ENCODE assay signal across 17 cellular contexts in the genomic region with DNA sequence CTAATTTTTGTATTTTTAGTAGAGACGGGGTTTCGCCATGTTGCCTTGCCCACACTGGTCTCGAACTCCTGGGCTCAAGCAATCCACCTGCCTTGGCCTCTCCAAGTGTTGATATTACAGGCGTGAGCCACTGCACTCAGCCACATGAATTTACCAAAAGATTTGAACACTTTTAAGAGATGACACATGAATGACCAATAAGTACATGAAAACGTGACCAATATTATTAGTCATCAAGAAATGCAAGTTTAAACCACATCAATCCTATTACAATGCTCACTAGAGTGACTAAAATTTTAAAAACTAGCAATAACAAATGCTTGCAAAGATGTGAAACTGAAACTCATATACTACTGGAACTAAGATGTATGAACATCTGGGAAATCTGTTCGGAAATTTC.
DNase-seq lines count a peak whose midpoint lies in the region; ATAC-seq and FAIRE-seq lines count a peak whose summit lies in the region.
"Had no signal": no experiment of that assay in that cellular context is flagged by ENCODE, and none has a peak within 500 bp of the region (broad histone marks: within the 10 kb centered on the region; RNA-seq: fewer than 3 reads in every experiment).

No MANE protein-coding gene starts in this region.

- FAIRE-seq in GM19239 (lab: Jason Lieb, UNC): no peak
- FAIRE-seq: A204.1 had no signal

- peak; percentile 73 to 74 for ATAC-seq in activated CD4-positive, CD25-positive, alpha-beta regulatory T cell treated with anti-CD3 and anti-CD28 coated beads, Interleukin-2, amount 50 U/mL, for 24 hours
- ATAC-seq: naive thymus-derived CD4-positive, alpha-beta T cell had no signal

- no peak for DNase-seq in activated CD4-positive, CD25-positive, alpha-beta regulatory T cell treated with anti-CD3 and anti-CD28 coated beads, Interleukin-2, amount 50 U/mL, for 72 hours
- DNase-seq in AG08395 (ENCODE audit: low spot score) (peak; percentile 22), LoVo (ENCODE audit: low spot score) (peak; percentile 37), epithelial cell of prostate (ENCODE audit: low read depth, low spot score) (peak; percentile 40), OCI-M1 (lab: John Stamatoyannopoulos, UW) (no peak), GM19239 (ENCODE audit: insufficient read length, low spot score) (no peak)
- no peak for DNase-seq in activated effector memory CD4-positive, alpha-beta T cell treated with anti-CD3 and anti-CD28 coated beads, Interleukin-2, amount 50 U/mL, for 16 hours
- DNase-seq: CD4-positive, CD25-positive, alpha-beta regulatory T cell; immature natural killer cell; KG1; naive thymus-derived CD4-positive, alpha-beta T cell; NCI-H1436 treated with DMSO at 0.1 percent for 48 hours; NCI-H2227 treated with DMSO at 0.1 percent for 48 hours; SIG-M5; stomach had no signal

- no peak overlapping the region for H3K27ac ChIP-seq in epithelial cell of prostate
- H3K27ac ChIP-seq: stomach had no signal

Comparison
In these comparisons a context has a peak if more than half of its experiments do, and no peak if none do; other contexts are left out.
1. DNase-seq: peak in AG08395 (single experiment), LoVo (single experiment) and epithelial cell of prostate (single experiment); none in activated CD4-positive, CD25-positive, alpha-beta regulatory T cell treated with anti-CD3 and anti-CD28 coated beads, Interleukin-2, amount 50 U/mL, for 72 hours (single experiment), OCI-M1 (single experiment), activated effector memory CD4-positive, alpha-beta T cell treated with anti-CD3 and anti-CD28 coated beads, Interleukin-2, amount 50 U/mL, for 16 hours (single experiment) and GM19239 (single experiment).